In genomic region chr4:2797545-2798305, GRCh38 we compare ENCODE assay signal across 8 cellular contexts. TPM values are rescaled to one million over a fixed set of nuclear protein-coding genes. Genes with fewer than 3 reads are reported as not detected.
DNase-seq lines count a peak whose midpoint lies in the region; ATAC-seq and TF ChIP-seq lines count a peak whose summit lies in the region.

No MANE protein-coding gene starts in this region.

- H3K79me1 ChIP-seq in IMR-90 (ENCODE audit: low read depth in 1 of 2, low read length in 2 of 2) = peaks cover 12 to 85% of the 10 kb centered on the region in 2 experiments; a peak in 3 of 4 replicates

- H3K23ac ChIP-seq in IMR-90 (ENCODE audit: low read depth, low read length) = no peak overlapping the region

- no peak for DNase-seq in IMR-90
- peak; percentile 48 for DNase-seq in activated CD8-positive, alpha-beta memory T cell treated with anti-CD3 and anti-CD28 coated beads, Interleukin-2, amount 50 U/mL, for 4 hours
- DNase-seq in left ventricle myocardium superior = peak; percentile 70
- peak; percentile 66 for DNase-seq in stimulated activated naive CD4-positive, alpha-beta T cell treated with Interleukin-2 at 50 U/mL for 16 hours (lab: John Stamatoyannopoulos, UW)
- no peak for DNase-seq in SK-N-DZ (ENCODE audit: low spot score)
- no peak for DNase-seq in iPS-NIHi7 (ENCODE audit: extremely low spot score)
- no peak for DNase-seq in COLO668 (lab: John Stamatoyannopoulos, UW; ENCODE audit: unreplicated experiment)

- peaks cover 16% of the 10 kb centered on the region for H3K9me1 ChIP-seq in IMR-90 (ENCODE audit: insufficient read depth, low read length)

- no peaks in the 10 kb centered on the region for H3K36me3 ChIP-seq in IMR-90 (ENCODE audit: control insufficient read depth, insufficient read depth, low read length)

- no peaks in the 10 kb centered on the region; the same call in 1 of the 2 replicates for H4K20me1 ChIP-seq in IMR-90 (ENCODE audit: insufficient read depth, low read length)

- no peaks in the 10 kb centered on the region for H3K27me3 ChIP-seq in IMR-90 (ENCODE audit: control insufficient read depth, insufficient read depth, low read length)

- H3K14ac ChIP-seq in IMR-90 (replicated peaks; ENCODE audit: low read depth, low read length) = no peak overlapping the region

- no TSS peak for BruUV-seq in IMR-90 (replicated peaks; lab: Mats Ljungman, UMichigan)

- no peak for ATAC-seq in IMR-90 (ENCODE audit: low read depth)
- ATAC-seq in left ventricle myocardium superior = peak; percentile 29
- no peak for ATAC-seq in GM21529 (IDR thresholded peaks at IDR 0.05; ENCODE audit: unreplicated experiment)

- no peak overlapping the region for H3K4me3 ChIP-seq in IMR-90 (ENCODE audit: insufficient read depth, low read depth, low read length)

- no peak for TF ChIP-seq RAD21 in IMR-90 (IDR thresholded peaks at IDR 0.05; ENCODE audit: low read length)

- H3K4me1 ChIP-seq in IMR-90 (ENCODE audit: control insufficient read depth, insufficient read depth, low read length) = peaks cover 60% of the 10 kb centered on the region

- no peak overlapping the region for H2BK5ac ChIP-seq in IMR-90 (ENCODE audit: low read depth, low read length, poor library complexity, severe bottlenecking)

- CTCF ChIA-PET in IMR-90 (lab: Yijun Ruan, JAX) = interaction anchor here (0.6 kb wide), 1 partner anchor 504 kb away, joined by 3 read pairs; no protein-coding TSS in a partner anchor

- POLR2A ChIA-PET in IMR-90 (lab: Charles Lee; ENCODE audit: unreplicated experiment) = no interaction called here

- intact Hi-C loops in IMR-90 (cut with micrococcal nuclease) = no loop called here
- intact Hi-C loops in left ventricle myocardium superior (cut with micrococcal nuclease) = no loop called here

- 80% methylated on average over 3 of the region's 23 CpGs; no CpG with 5 or more reads in 1 of the 2 experiments for WGBS in IMR-90 (ENCODE audit: extremely low coverage in 2 of 2, insufficient read length in 1 of 2), 2 experiments

- no peaks in the 10 kb centered on the region for H3K9me3 ChIP-seq in IMR-90 (ENCODE audit: control insufficient read depth, insufficient read depth, low read length)

- no peak overlapping the region for H2BK15ac ChIP-seq in IMR-90 (ENCODE audit: low read depth, low read length)

- H3K4me2 ChIP-seq in IMR-90 (ENCODE audit: low read depth, low read length) = no peak overlapping the region

- H3K18ac ChIP-seq in IMR-90 (ENCODE audit: low read depth, low read length) = no peak overlapping the region

- no peak overlapping the region for H3K9ac ChIP-seq in IMR-90 (ENCODE audit: low read depth, low read length)

- TF ChIP-seq CTCF in IMR-90 (conservative IDR thresholded peaks at IDR 0.05; ENCODE audit: low read depth, low read length) = no peak

- H4K8ac ChIP-seq in IMR-90 (ENCODE audit: low read depth in 2 of 2, low read length in 2 of 2) = no peak overlapping the region

- no peak overlapping the region for H2BK20ac ChIP-seq in IMR-90 (ENCODE audit: low read depth, low read length)

- no peak overlapping the region for H4K5ac ChIP-seq in IMR-90 (ENCODE audit: low read depth, low read length)

- no peak overlapping the region for H3K4ac ChIP-seq in IMR-90 (ENCODE audit: low read depth, low read length)

- H2AK9ac ChIP-seq in IMR-90 (replicated peaks; ENCODE audit: low read depth, low read length, poor library complexity) = peak overlapping the region; percentile 73

- in situ Hi-C loops in IMR-90 (cut with MboI; ENCODE audit: low sequenced_read_pairs) = no loop called here

- dilution Hi-C loops in IMR-90 (cut with HindIII; ENCODE audit: low sequenced_read_pairs, unreplicated experiment) = no loop called here

- H4K91ac ChIP-seq in IMR-90 (ENCODE audit: insufficient read depth, low read depth, low read length) = no peak overlapping the region; the same call in 1 of the 2 replicates

- no peak overlapping the region for H2BK120ac ChIP-seq in IMR-90 (ENCODE audit: low read depth, low read length)

- peak overlapping the region; percentile 23 for H2AFZ ChIP-seq in IMR-90 (replicated peaks; ENCODE audit: low read length, poor library complexity)

- no peak overlapping the region for H3K56ac ChIP-seq in IMR-90 (ENCODE audit: extremely low read depth, insufficient read depth, low read length)

- H3K27ac ChIP-seq in IMR-90 (ENCODE audit: insufficient read depth, low read length) = no peak overlapping the region

- TF ChIP-seq POLR2A in IMR-90 (IDR thresholded peaks at IDR 0.05; ENCODE audit: low read depth, low read length) = no peak

- H2AK5ac ChIP-seq in IMR-90 (ENCODE audit: low read depth, low read length) = peak overlapping the region; percentile 46; the same call in 1 of the 2 replicates

TF ChIP-seq in IMR-90, 13 proteins besides CTCF, POLR2A, EP300 and RAD21:
- no peak for TF ChIP-seq RCOR1 (IDR thresholded peaks at IDR 0.05; ENCODE audit: insufficient replicate concordance, low read length)
- TF ChIP-seq USF2 (IDR thresholded peaks at IDR 0.05; ENCODE audit: low read depth, low read length) = no peak
- TF ChIP-seq FOS (IDR thresholded peaks at IDR 0.05; ENCODE audit: low read depth, low read length) = no peak
- no peak for TF ChIP-seq SMC3 (IDR thresholded peaks at IDR 0.05; ENCODE audit: low read depth, low read length)
- no peak for TF ChIP-seq MXI1 (IDR thresholded peaks at IDR 0.05; ENCODE audit: borderline replicate concordance, low read depth, low read length)

RNA-seq across cellular contexts. Expression of gene SH3BP2, which starts 4.8 kb away (rescaled TPM):
- total RNA-seq in IMR-90 (2012; rRNA removed) (8.9 and 9.0 TPM in 2 replicates), left ventricle myocardium superior (25.6 TPM)
- polyA plus RNA-seq in IMR-90 (2012; rRNA removed) = 37.2 and 45.3 TPM in 2 replicates
- polyA plus RNA-seq in IMR-90 (2012; cell fraction: cytosol; rRNA removed) = 20.8 and 21.2 TPM in 2 replicates
- 229 and 480 TPM in 2 replicates for polyA plus RNA-seq in IMR-90 (2012; cell fraction: nucleus; rRNA removed; ENCODE audit: low replicate concordance)
- polyA plus RNA-seq in SK-N-DZ (2014; cell fraction: cytosol; rRNA removed) = 13.8 and 27.4 TPM in 2 replicates
- polyA plus RNA-seq in SK-N-DZ (2014; cell fraction: nucleus; rRNA removed) = 99.4 and 107 TPM in 2 replicates

RNA-seq across cellular contexts. Expression of gene TNIP2, which starts 41.6 kb away (rescaled TPM):
- 33.3 and 36.9 TPM in 2 replicates for total RNA-seq in IMR-90 (2012; rRNA removed)
- 38.5 and 46.1 TPM in 2 replicates for polyA plus RNA-seq in IMR-90 (2012; rRNA removed)
- polyA plus RNA-seq in IMR-90 (2012; cell fraction: cytosol; rRNA removed) = 48.6 and 56.4 TPM in 2 replicates
- polyA plus RNA-seq in IMR-90 (2012; cell fraction: nucleus; rRNA removed; ENCODE audit: low replicate concordance) = 120 and 143 TPM in 2 replicates
- 24.0 TPM for total RNA-seq in left ventricle myocardium superior
- polyA plus RNA-seq in SK-N-DZ (2014; cell fraction: cytosol; rRNA removed) = 19.7 and 22.6 TPM in 2 replicates
- polyA plus RNA-seq in SK-N-DZ (2014; cell fraction: nucleus; rRNA removed) = 59.4 and 67.8 TPM in 2 replicates

RNA-seq across cellular contexts. Expression of gene ADD1, which starts 45.9 kb away (rescaled TPM):
- total RNA-seq in IMR-90 (2012; rRNA removed) (117 and 122 TPM in 2 replicates), left ventricle myocardium superior (228 TPM)
- polyA plus RNA-seq in IMR-90 (2012; rRNA removed) = 190 and 215 TPM in 2 replicates
- polyA plus RNA-seq in IMR-90 (2012; cell fraction: cytosol; rRNA removed) = 170 and 354 TPM in 2 replicates
- polyA plus RNA-seq in IMR-90 (2012; cell fraction: nucleus; rRNA removed; ENCODE audit: low replicate concordance) = 291 and 369 TPM in 2 replicates
- polyA plus RNA-seq in SK-N-DZ (2014; cell fraction: cytosol; rRNA removed) = 101 and 103 TPM in 2 replicates
- polyA plus RNA-seq in SK-N-DZ (2014; cell fraction: nucleus; rRNA removed) = 125 and 189 TPM in 2 replicates

Comparison
In these comparisons a context has a peak if more than half of its experiments do, and no peak if none do; other contexts are left out.
1. DNase-seq: peak in activated CD8-positive, alpha-beta memory T cell treated with anti-CD3 and anti-CD28 coated beads, Interleukin-2, amount 50 U/mL, for 4 hours (single experiment), left ventricle myocardium superior (single experiment) and stimulated activated naive CD4-positive, alpha-beta T cell treated with Interleukin-2 at 50 U/mL for 16 hours (single experiment); none in IMR-90 (single experiment), SK-N-DZ (single experiment), iPS-NIHi7 (single experiment) and COLO668 (single experiment).